In the genomic region with DNA sequence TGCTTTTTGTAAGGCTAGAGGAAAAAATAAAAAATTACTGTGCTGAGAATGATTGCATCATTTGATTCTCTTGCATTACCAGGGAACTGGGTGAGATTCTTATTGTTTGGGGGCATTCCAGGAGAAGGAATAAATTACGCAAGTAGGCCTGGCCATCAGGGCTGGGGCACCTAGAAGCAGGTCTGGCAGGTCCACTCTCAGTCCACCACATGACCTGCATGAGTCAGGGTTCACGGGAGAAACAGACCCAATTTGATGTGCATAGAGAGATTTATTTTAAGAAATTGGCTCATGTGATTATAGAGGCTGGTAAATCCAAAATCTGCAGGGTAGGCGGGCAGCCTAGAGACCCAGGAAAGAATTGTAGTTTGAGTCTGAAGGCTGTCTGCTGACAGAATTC, we compare ENCODE assay signal across 1 cellular context.
TF ChIP-seq lines count a peak whose summit lies in the region.

No MANE protein-coding gene starts in this region.

TF ChIP-seq in H1, 55 proteins besides CTCF, POLR2A, EP300 and RAD21:
- TF ChIP-seq GTF2F1 (IDR thresholded peaks at IDR 0.05; ENCODE audit: borderline replicate concordance, low read depth, low read length): no peak
- TF ChIP-seq CHD1 (IDR thresholded peaks at IDR 0.05; ENCODE audit: low read depth, low read length): no peak
- TF ChIP-seq CBX5 (IDR thresholded peaks at IDR 0.05; ENCODE audit: low read depth, low read length): no peak
- TF ChIP-seq RNF2 (IDR thresholded peaks at IDR 0.05; ENCODE audit: borderline replicate concordance, low read depth, low read length, missing control alignments, poor library complexity, severe bottlenecking): no peak
- no peak for TF ChIP-seq BRCA1 (IDR thresholded peaks at IDR 0.05; ENCODE audit: low read depth, low read length)
- peak; percentile 45; the same call in 1 of the 2 replicates for TF ChIP-seq CEBPB (IDR thresholded peaks at IDR 0.05; ENCODE audit: low read depth, low read length)
